8 cellular contexts compared by ENCODE assay signal in genomic region chr5:154445422-154446182, GRCh38. TPM values are rescaled to one million over a fixed set of nuclear protein-coding genes. Genes with fewer than 3 reads are reported as not detected.
DNase-seq lines count a peak whose midpoint lies in the region; ATAC-seq and TF ChIP-seq lines count a peak whose summit lies in the region.

A gene with protein sequence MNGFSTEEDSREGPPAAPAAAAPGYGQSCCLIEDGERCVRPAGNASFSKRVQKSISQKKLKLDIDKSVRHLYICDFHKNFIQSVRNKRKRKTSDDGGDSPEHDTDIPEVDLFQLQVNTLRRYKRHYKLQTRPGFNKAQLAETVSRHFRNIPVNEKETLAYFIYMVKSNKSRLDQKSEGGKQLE (plus strand): TSS chr5:154445997. CDS start chr5:154446605, 608 bp downstream.

- H3K36me3 ChIP-seq in heart right ventricle (peaks cover 0 to 29% (median 8%) of the 10 kb centered on the region in 9 donors), upper lobe of left lung (peaks cover 0 to 18% (median 4%) of the 10 kb centered on the region in 4 donors)

- peak; percentile 80 for DNase-seq in NCI-H1694 (lab: John Stamatoyannopoulos, UW)
- peak; percentile 87 for DNase-seq in amniotic epithelial cell (ENCODE audit: low read depth)
- peak; percentile 94 to 97 for DNase-seq in heart right ventricle
- DNase-seq in posterior vena cava (ENCODE audit: low spot score): peak; percentile 98
- DNase-seq in upper lobe of left lung: peak; percentile 94 to 100

- H3K27ac ChIP-seq in heart right ventricle (peak within 1 kb of the TSS; percentile 51 to 94 (median 89)), upper lobe of left lung (peak within 1 kb of the TSS; percentile 85 to 93 (median 88))

- H3K27me3 ChIP-seq in heart right ventricle: no peaks in the 10 kb centered on the region
- no peaks in the 10 kb centered on the region for H3K27me3 ChIP-seq in upper lobe of left lung

- H3K4me3 ChIP-seq in heart right ventricle (peak within 1 kb of the TSS; percentile 79 to 99 (median 96)), upper lobe of left lung (peak within 1 kb of the TSS; percentile 87 to 99 (median 96))

- H3K4me1 ChIP-seq in heart right ventricle: peaks cover 0 to 46% (median 38%) of the 10 kb centered on the region in 9 donors
- H3K4me1 ChIP-seq in upper lobe of left lung: peaks cover 23 to 34% (median 31%) of the 10 kb centered on the region in 4 donors

- WGBS in heart right ventricle, 2 donors: 1% methylated on average over 69 of the region's 69 CpGs
- WGBS in upper lobe of left lung, 2 donors: 1 to 2% methylated on average over 23 to 33 of the region's 69 CpGs

- peak; percentile 70 for TF ChIP-seq POLR2A in GM15510 (IDR thresholded peaks at IDR 0.05; ENCODE audit: borderline replicate concordance, extremely low read depth, insufficient read length)
- peak in 3 of 4 donors; percentile 67 to 91 (median 90) for TF ChIP-seq POLR2A in upper lobe of left lung (IDR thresholded peaks at IDR 0.05)

- peak; percentile 90 for ATAC-seq in HG02870 (IDR thresholded peaks at IDR 0.05; ENCODE audit: unreplicated experiment)
- ATAC-seq in heart right ventricle: peak; percentile 97 to 99 (median 98)
- peak; percentile 98 for ATAC-seq in upper lobe of left lung (ENCODE audit: low FRiP score in 2 of 2)

- no peak for TF ChIP-seq EP300 in upper lobe of left lung (IDR thresholded peaks at IDR 0.05)

- TF ChIP-seq CTCF in heart right ventricle (IDR thresholded peaks at IDR 0.05) (no peak), upper lobe of left lung (IDR thresholded peaks at IDR 0.05) (no peak)

- intact Hi-C loops in T-helper 1 cell treated with Interleukin-12 subunit alpha and Interleukin-12 subunit beta and Interleukin-4 antibody, amounts not matched to agents 30 ng/mL and 1 ng/mL, for 36 hours (cut with micrococcal nuclease): loop anchor here (1.0 to 10.0 kb wide), 12 partner anchors 40 to 1091 kb away; partner anchors contain the start of genes CNOT8, FAM114A2, GALNT10 and LARP1
- intact Hi-C loops in heart right ventricle (cut with DNase I) (no loop called here), posterior vena cava (cut with DNase I) (no loop called here)

- no peaks in the 10 kb centered on the region for H3K9me3 ChIP-seq in heart right ventricle
- no peaks in the 10 kb centered on the region for H3K9me3 ChIP-seq in upper lobe of left lung

RNA-seq across cellular contexts. Expression of the gene that starts here (rescaled TPM):
- total RNA-seq in T-helper 1 cell treated with Interleukin-12 subunit alpha and Interleukin-12 subunit beta and Interleukin-4 antibody, amounts not matched to agents 30 ng/mL and 1 ng/mL, for 36 hours: 42.0 and 44.1 TPM in 2 replicates
- 10 to 100 TPM; 25.9 to 38.3 (median 33.8) TPM for total RNA-seq in heart right ventricle
- polyA plus RNA-seq in heart right ventricle: 10 to 100 TPM; 14.4 to 36.4 TPM
- 10 to 100 TPM; 34.6 to 50.5 TPM for total RNA-seq in posterior vena cava
- total RNA-seq in upper lobe of left lung: 10 to 100 TPM; 34.0 to 52.8 (median 37.8) TPM

Comparison
In these comparisons a context has a peak if more than half of its experiments do, and no peak if none do; other contexts are left out.
1. Peak in every context shown above with its lines: DNase-seq, ATAC-seq, H3K4me3 ChIP-seq and H3K27ac ChIP-seq.